ENCODE assay signal across 29 cellular contexts in genomic region chr13:75307370-75307984, GRCh38.
A peak's percentile ranks its signal among the peaks of the same experiment; 100 is the strongest.
DNase-seq lines count a peak whose midpoint lies in the region; ATAC-seq, FAIRE-seq and TF ChIP-seq lines count a peak whose summit lies in the region.
"Had no signal": no experiment of that assay in that cellular context is flagged by ENCODE, and none has a peak within 500 bp of the region (broad histone marks: within the 10 kb centered on the region; RNA-seq: fewer than 3 reads in every experiment).

No MANE protein-coding gene starts in this region.

- no peak overlapping the region for H3K27ac ChIP-seq in GM23338 (ENCODE audit: low read depth)
- H3K27ac ChIP-seq in astrocyte (ENCODE audit: low read depth, low read length), result no peak overlapping the region
- no peak overlapping the region for H3K27ac ChIP-seq in gastroesophageal sphincter
- H3K27ac ChIP-seq: foreskin keratinocyte, parathyroid adenoma, WERI-Rb-1 had no signal

- no peak for FAIRE-seq in astrocyte (lab: Jason Lieb, UNC)
- FAIRE-seq: bronchial epithelial cell, colon had no signal

- H3K4me3 ChIP-seq in GM23338 (no peak overlapping the region), astrocyte (ENCODE audit: insufficient read depth, low read depth, low read length) (no peak overlapping the region), gastroesophageal sphincter (no peak overlapping the region)

- H2AFZ ChIP-seq in GM23338, result no peak overlapping the region
- H2AFZ ChIP-seq in astrocyte (ENCODE audit: low read depth, low read length), result no peak overlapping the region
- H2AFZ ChIP-seq: parathyroid adenoma had no signal

- H3K9me2 ChIP-seq in GM23338 (ENCODE audit: insufficient read depth), result no peaks in the 10 kb centered on the region

- CTCF ChIA-PET in activated CD8-positive, alpha-beta T cell treated with anti-CD3 and anti-CD28 coated beads for 36 hours (lab: Charles Lee), result interaction anchor here (0.9 kb wide), 1 partner anchor 19 kb away, joined by 3 read pairs; no protein-coding TSS in a partner anchor
- CTCF ChIA-PET in activated CD8-positive, alpha-beta T cell treated with anti-CD3 and anti-CD28 coated beads, Interleukin-2, amount 10 ng/mL, durations not matched to agents 7 days and 5 days (lab: Charles Lee), result interaction anchor here (1.5 kb wide), 1 partner anchor 65 kb away, joined by 4 read pairs; no protein-coding TSS in a partner anchor

- H3F3A ChIP-seq in GM23338 (replicated peaks; ENCODE audit: low read depth), result no peaks in the 10 kb centered on the region

- no peak overlapping the region for H3K4me3 Mint-ChIP-seq in activated CD8-positive, alpha-beta T cell treated with anti-CD3 and anti-CD28 coated beads for 36 hours
- H3K4me3 Mint-ChIP-seq in activated CD8-positive, alpha-beta T cell treated with anti-CD3 and anti-CD28 coated beads, Interleukin-2, amount 10 ng/mL, durations not matched to agents 7 days and 5 days, result no peak overlapping the region
- H3K4me3 Mint-ChIP-seq in GM23338 (no peak overlapping the region), astrocyte (ENCODE audit: unreplicated experiment) (no peak overlapping the region)
- peak overlapping the region; percentile 13 for H3K4me3 Mint-ChIP-seq in stimulated activated memory B cell treated with anti-CD40 and anti-IgM and Interleukin-4, amounts not matched to agents 10 μg/mL and 1 μg/mL and 100 μg/mL, for 72 hours
- H3K4me3 Mint-ChIP-seq: neural crest cell had no signal

- 51 to 63% methylated on average over 5 to 6 of the region's 6 CpGs for WGBS in gastroesophageal sphincter (ENCODE audit: low coverage in 1 of 2), 2 donors

- H3K27me3 ChIP-seq in GM23338 (ENCODE audit: insufficient read depth) (no peaks in the 10 kb centered on the region), astrocyte (ENCODE audit: insufficient read depth, low read length) (no peaks in the 10 kb centered on the region), gastroesophageal sphincter (no peaks in the 10 kb centered on the region)
- H3K27me3 ChIP-seq: foreskin keratinocyte had no signal

- peaks cover 52% of the 10 kb centered on the region for H3K4me1 Mint-ChIP-seq in activated CD8-positive, alpha-beta T cell treated with anti-CD3 and anti-CD28 coated beads for 36 hours (ENCODE audit: low read depth)
- peaks cover 8% of the 10 kb centered on the region for H3K4me1 Mint-ChIP-seq in activated CD8-positive, alpha-beta T cell treated with anti-CD3 and anti-CD28 coated beads, Interleukin-2, amount 10 ng/mL, durations not matched to agents 7 days and 5 days (ENCODE audit: low read depth)
- H3K4me1 Mint-ChIP-seq in GM23338, result peaks cover 9% of the 10 kb centered on the region; the same call in 2 of the 3 replicates
- H3K4me1 Mint-ChIP-seq in astrocyte (ENCODE audit: low read depth, unreplicated experiment), result peaks cover 3% of the 10 kb centered on the region
- peaks cover 31% of the 10 kb centered on the region for H3K4me1 Mint-ChIP-seq in stimulated activated memory B cell treated with anti-CD40 and anti-IgM and Interleukin-4, amounts not matched to agents 10 μg/mL and 1 μg/mL and 100 μg/mL, for 72 hours
- H3K4me1 Mint-ChIP-seq: neural crest cell had no signal

- no peak overlapping the region for H3K9ac ChIP-seq in astrocyte (ENCODE audit: low read length)
- H3K9ac ChIP-seq: parathyroid adenoma had no signal

- POLR2A ChIA-PET in activated CD8-positive, alpha-beta T cell treated with anti-CD3 and anti-CD28 coated beads for 36 hours (lab: Charles Lee), result interaction anchor here (0.8 kb wide), 1 partner anchor 19 kb away, joined by 8 read pairs; no protein-coding TSS in a partner anchor
- POLR2A ChIA-PET in activated CD8-positive, alpha-beta T cell treated with anti-CD3 and anti-CD28 coated beads, Interleukin-2, amount 10 ng/mL, durations not matched to agents 7 days and 5 days (lab: Charles Lee), result no interaction called here

- H3K27me3 Mint-ChIP-seq in activated CD8-positive, alpha-beta T cell treated with anti-CD3 and anti-CD28 coated beads for 36 hours, result no peaks in the 10 kb centered on the region
- no peaks in the 10 kb centered on the region for H3K27me3 Mint-ChIP-seq in activated CD8-positive, alpha-beta T cell treated with anti-CD3 and anti-CD28 coated beads, Interleukin-2, amount 10 ng/mL, durations not matched to agents 7 days and 5 days (ENCODE audit: low read depth)
- H3K27me3 Mint-ChIP-seq in GM23338 (ENCODE audit: insufficient read depth, low read depth, poor library complexity) (no peaks in the 10 kb centered on the region), astrocyte (ENCODE audit: low read depth, unreplicated experiment) (no peaks in the 10 kb centered on the region)
- peaks cover 11% of the 10 kb centered on the region for H3K27me3 Mint-ChIP-seq in stimulated activated memory B cell treated with anti-CD40 and anti-IgM and Interleukin-4, amounts not matched to agents 10 μg/mL and 1 μg/mL and 100 μg/mL, for 72 hours

- H3K4me2 ChIP-seq in GM23338 (no peak overlapping the region), astrocyte (ENCODE audit: low read length) (no peak overlapping the region)

- intact Hi-C loops in activated CD8-positive, alpha-beta T cell treated with anti-CD3 and anti-CD28 coated beads for 36 hours (cut with micrococcal nuclease), result no loop called here

- no peak for DNase-seq in activated CD8-positive, alpha-beta T cell treated with anti-CD3 and anti-CD28 coated beads for 36 hours
- no peak for DNase-seq in activated CD8-positive, alpha-beta T cell treated with anti-CD3 and anti-CD28 coated beads, Interleukin-2, amount 10 ng/mL, durations not matched to agents 7 days and 5 days
- DNase-seq in GM23338 (ENCODE audit: low spot score), result peak; percentile 32
- peak; percentile 14 for DNase-seq in astrocyte (ENCODE audit: low read depth)
- no peak for DNase-seq in NCI-H510A (lab: John Stamatoyannopoulos, UW)
- no peak for DNase-seq in SHP77 (lab: John Stamatoyannopoulos, UW)
- DNase-seq: activated CD8-positive, alpha-beta memory T cell treated with anti-CD3 and anti-CD28 coated beads, Interleukin-2, amount 50 U/mL, for 48 hours; activated effector memory CD4-positive, alpha-beta T cell treated with Interleukin-2 at 50 U/mL for 16 hours; DMS53; effector CD8-positive, alpha-beta T cell; erythroblast; foreskin keratinocyte; KG1; left cardiac atrium; mammary epithelial cell; MM.1S; NCI-H1417; NCI-H2029 treated with DMSO at 0.1 percent for 48 hours; substantia nigra; SW 1271; T1000; WERI-Rb-1 had no signal

- H3K36me3 Mint-ChIP-seq in activated CD8-positive, alpha-beta T cell treated with anti-CD3 and anti-CD28 coated beads for 36 hours (ENCODE audit: low read depth), result peaks cover 70% of the 10 kb centered on the region
- H3K36me3 Mint-ChIP-seq in activated CD8-positive, alpha-beta T cell treated with anti-CD3 and anti-CD28 coated beads, Interleukin-2, amount 10 ng/mL, durations not matched to agents 7 days and 5 days (ENCODE audit: low read depth), result peaks cover 48% of the 10 kb centered on the region
- H3K36me3 Mint-ChIP-seq in GM23338 (ENCODE audit: low read depth), result peaks cover 11% of the 10 kb centered on the region; the same call in 2 of the 3 replicates
- peaks cover 16% of the 10 kb centered on the region for H3K36me3 Mint-ChIP-seq in astrocyte (ENCODE audit: low read depth, unreplicated experiment)
- peaks cover 21% of the 10 kb centered on the region for H3K36me3 Mint-ChIP-seq in stimulated activated memory B cell treated with anti-CD40 and anti-IgM and Interleukin-4, amounts not matched to agents 10 μg/mL and 1 μg/mL and 100 μg/mL, for 72 hours

- no peak for TF ChIP-seq EP300 in gastroesophageal sphincter (IDR thresholded peaks at IDR 0.05)

- H3K9me3 ChIP-seq in astrocyte (ENCODE audit: insufficient read depth, low read depth, low read length) (no peaks in the 10 kb centered on the region), gastroesophageal sphincter (no peaks in the 10 kb centered on the region)

- H3K27ac Mint-ChIP-seq in activated CD8-positive, alpha-beta T cell treated with anti-CD3 and anti-CD28 coated beads for 36 hours, result peak overlapping the region; percentile 67
- no peak overlapping the region for H3K27ac Mint-ChIP-seq in activated CD8-positive, alpha-beta T cell treated with anti-CD3 and anti-CD28 coated beads, Interleukin-2, amount 10 ng/mL, durations not matched to agents 7 days and 5 days
- H3K27ac Mint-ChIP-seq in GM23338, result no peak overlapping the region
- no peak overlapping the region for H3K27ac Mint-ChIP-seq in astrocyte (ENCODE audit: unreplicated experiment)
- H3K27ac Mint-ChIP-seq in stimulated activated memory B cell treated with anti-CD40 and anti-IgM and Interleukin-4, amounts not matched to agents 10 μg/mL and 1 μg/mL and 100 μg/mL, for 72 hours, result peak overlapping the region; percentile 30

- no peak for TF ChIP-seq CTCF in activated CD8-positive, alpha-beta T cell treated with anti-CD3 and anti-CD28 coated beads for 36 hours (IDR thresholded peaks at IDR 0.05)
- TF ChIP-seq CTCF in GM23338 (conservative IDR thresholded peaks at IDR 0.05; ENCODE audit: low read depth in 2 of 2) (no peak), astrocyte (IDR thresholded peaks at IDR 0.05; ENCODE audit: insufficient read depth, low read depth, low read length) (no peak), gastroesophageal sphincter (IDR thresholded peaks at IDR 0.05) (no peak)

- H3K79me2 ChIP-seq in GM23338 (replicated peaks; ENCODE audit: insufficient read depth) (no peaks in the 10 kb centered on the region), astrocyte (ENCODE audit: insufficient read depth, low read length) (no peaks in the 10 kb centered on the region)
- H3K79me2 ChIP-seq: parathyroid adenoma had no signal

- H3K4me1 ChIP-seq in GM23338 (ENCODE audit: insufficient read depth), result no peaks in the 10 kb centered on the region; the same call in 1 of the 2 replicates
- H3K4me1 ChIP-seq in astrocyte (ENCODE audit: insufficient read depth, low read length), result no peaks in the 10 kb centered on the region
- H3K4me1 ChIP-seq in gastroesophageal sphincter, result no peaks in the 10 kb centered on the region
- H3K4me1 ChIP-seq: foreskin keratinocyte, parathyroid adenoma had no signal

- no peak for TF ChIP-seq POLR2A in gastroesophageal sphincter (IDR thresholded peaks at IDR 0.05)

- H3K36me3 ChIP-seq in GM23338 (ENCODE audit: insufficient read depth), result no peaks in the 10 kb centered on the region
- H3K36me3 ChIP-seq in astrocyte (ENCODE audit: insufficient read depth, low read length), result no peaks in the 10 kb centered on the region
- peaks cover 0 to 29% of the 10 kb centered on the region in 2 donors for H3K36me3 ChIP-seq in gastroesophageal sphincter
- H3K36me3 ChIP-seq: WERI-Rb-1 had no signal

- no peaks in the 10 kb centered on the region for H3K9me3 Mint-ChIP-seq in activated CD8-positive, alpha-beta T cell treated with anti-CD3 and anti-CD28 coated beads for 36 hours
- peaks cover 10% of the 10 kb centered on the region for H3K9me3 Mint-ChIP-seq in activated CD8-positive, alpha-beta T cell treated with anti-CD3 and anti-CD28 coated beads, Interleukin-2, amount 10 ng/mL, durations not matched to agents 7 days and 5 days (ENCODE audit: insufficient read depth)
- no peaks in the 10 kb centered on the region for H3K9me3 Mint-ChIP-seq in GM23338
- H3K9me3 Mint-ChIP-seq in astrocyte (ENCODE audit: unreplicated experiment), result no peaks in the 10 kb centered on the region
- peaks cover 7% of the 10 kb centered on the region for H3K9me3 Mint-ChIP-seq in stimulated activated memory B cell treated with anti-CD40 and anti-IgM and Interleukin-4, amounts not matched to agents 10 μg/mL and 1 μg/mL and 100 μg/mL, for 72 hours
- H3K9me3 Mint-ChIP-seq: neural crest cell had no signal

- no peak for ATAC-seq in activated CD8-positive, alpha-beta T cell treated with anti-CD3 and anti-CD28 coated beads for 36 hours
- ATAC-seq in activated CD8-positive, alpha-beta T cell treated with anti-CD3 and anti-CD28 coated beads, Interleukin-2, amount 10 ng/mL, durations not matched to agents 7 days and 5 days, result no peak
- ATAC-seq in GM23338 (peak; percentile 53), gastroesophageal sphincter (no peak)
- no peak for ATAC-seq in stimulated activated memory B cell treated with anti-CD40 and anti-IgM and Interleukin-4, amounts not matched to agents 10 μg/mL and 1 μg/mL and 100 μg/mL, for 72 hours
- ATAC-seq: foreskin keratinocyte, left cardiac atrium, Panc1 had no signal

- no peaks in the 10 kb centered on the region for H4K20me1 ChIP-seq in GM23338 (replicated peaks; ENCODE audit: insufficient read depth)
- no peaks in the 10 kb centered on the region for H4K20me1 ChIP-seq in astrocyte (ENCODE audit: insufficient read depth, low read length)

Comparison
In these comparisons a context has a peak if more than half of its experiments do, and no peak if none do; other contexts are left out.
1. H3K27ac Mint-ChIP-seq: peak in activated CD8-positive, alpha-beta T cell treated with anti-CD3 and anti-CD28 coated beads for 36 hours (single experiment) and stimulated activated memory B cell treated with anti-CD40 and anti-IgM and Interleukin-4, amounts not matched to agents 10 μg/mL and 1 μg/mL and 100 μg/mL, for 72 hours (single experiment); none in activated CD8-positive, alpha-beta T cell treated with anti-CD3 and anti-CD28 coated beads, Interleukin-2, amount 10 ng/mL, durations not matched to agents 7 days and 5 days (single experiment), GM23338 (single experiment) and astrocyte (single experiment).
2. DNase-seq: peak in GM23338 (single experiment) and astrocyte (single experiment); none in activated CD8-positive, alpha-beta T cell treated with anti-CD3 and anti-CD28 coated beads for 36 hours (single experiment), activated CD8-positive, alpha-beta T cell treated with anti-CD3 and anti-CD28 coated beads, Interleukin-2, amount 10 ng/mL, durations not matched to agents 7 days and 5 days (single experiment), NCI-H510A (single experiment) and SHP77 (0 of 2).